Comparison of ENCODE assay signal across 1 cellular context in genomic region chr2:55419514-55420243, GRCh38.
TF ChIP-seq lines count a peak whose summit lies in the region.

Gene CCDC88A, minus strand, starts transcription at chr2:55419856. Its CDS starts 777 bp downstream, at chr2:55419079.

TF ChIP-seq in HepG2, 621 proteins besides CTCF, POLR2A, EP300 and RAD21 (continued from another document and continues in another):
- TF ChIP-seq BRCA1 (CRISPR knock-in tag; IDR thresholded peaks at IDR 0.05) (peak; percentile 79; the same call in 1 of the 2 replicates), XBP1 (CRISPR knock-in tag; IDR thresholded peaks at IDR 0.05) (no peak), ZBTB14 (CRISPR knock-in tag; IDR thresholded peaks at IDR 0.05) (peak; percentile 99), ZNF768 (CRISPR knock-in tag; IDR thresholded peaks at IDR 0.05) (peak; percentile 90), CBX1 (IDR thresholded peaks at IDR 0.05; ENCODE audit: low read depth) (peak; percentile 98), ZIK1 (CRISPR knock-in tag; IDR thresholded peaks at IDR 0.05; ENCODE audit: borderline replicate concordance, low read depth) (peak; percentile 94; the same call in 1 of the 2 replicates), ZNF567 (CRISPR knock-in tag; IDR thresholded peaks at IDR 0.05; ENCODE audit: borderline replicate concordance) (peak; percentile 89; the same call in 1 of the 2 replicates), ZNF33B (CRISPR knock-in tag; IDR thresholded peaks at IDR 0.05) (peak; percentile 84; the same call in 1 of the 2 replicates), GMEB1 (CRISPR knock-in tag; IDR thresholded peaks at IDR 0.05; ENCODE audit: borderline replicate concordance) (peak; percentile 86), CCAR2 (optimal IDR thresholded peaks at IDR 0.05; ENCODE audit: low read depth, low read length) (peak; percentile 97), ZNF784 (CRISPR knock-in tag; IDR thresholded peaks at IDR 0.05; ENCODE audit: borderline replicate concordance) (peak; percentile 96), ZNF562 (CRISPR knock-in tag; IDR thresholded peaks at IDR 0.05; ENCODE audit: borderline replicate concordance) (no peak), RFX3 (CRISPR knock-in tag; IDR thresholded peaks at IDR 0.05) (peak; percentile 19; the same call in 1 of the 2 replicates), SAP130 (CRISPR knock-in tag; IDR thresholded peaks at IDR 0.05; ENCODE audit: low read depth) (peak; percentile 96), ZBTB34 (CRISPR knock-in tag; IDR thresholded peaks at IDR 0.05) (peak; percentile 86), SETDB1 (CRISPR knock-in tag; IDR thresholded peaks at IDR 0.05; ENCODE audit: borderline replicate concordance) (no peak), ZBTB42 (CRISPR knock-in tag; IDR thresholded peaks at IDR 0.05) (peak; percentile 100), ZNF383 (CRISPR knock-in tag; IDR thresholded peaks at IDR 0.05; ENCODE audit: borderline replicate concordance) (no peak), ZFP41 (CRISPR knock-in tag; IDR thresholded peaks at IDR 0.05; ENCODE audit: borderline replicate concordance) (no peak), SMARCE1 (IDR thresholded peaks at IDR 0.05; ENCODE audit: borderline replicate concordance) (no peak), ZNF883 (CRISPR knock-in tag; IDR thresholded peaks at IDR 0.05; ENCODE audit: not compliant biosample characterization) (peak; percentile 96), ZNF574 (CRISPR knock-in tag; IDR thresholded peaks at IDR 0.05) (peak; percentile 95), HMGA1 (CRISPR knock-in tag; conservative IDR thresholded peaks at IDR 0.05) (no peak), CCDC6 (CRISPR knock-in tag; IDR thresholded peaks at IDR 0.05) (peak; percentile 99), IRF1 (CRISPR knock-in tag; IDR thresholded peaks at IDR 0.05; ENCODE audit: low read depth) (no peak), ARID5B (CRISPR knock-in tag; IDR thresholded peaks at IDR 0.05) (peak; percentile 96), SP5 (CRISPR knock-in tag; IDR thresholded peaks at IDR 0.05; ENCODE audit: borderline replicate concordance, low read depth) (peak; percentile 95), NR2F2 (IDR thresholded peaks at IDR 0.05; ENCODE audit: borderline replicate concordance, low read depth) (0 out of 2 replicates have a peak, but pooled peaks have one; percentile 21), ZSCAN5A (CRISPR knock-in tag; IDR thresholded peaks at IDR 0.05; ENCODE audit: borderline replicate concordance) (peak; percentile 97; the same call in 1 of the 2 replicates), ARHGAP35 (CRISPR knock-in tag; IDR thresholded peaks at IDR 0.05; ENCODE audit: borderline replicate concordance) (peak; percentile 96), ARNT (IDR thresholded peaks at IDR 0.05) (no peak), SP1 (IDR thresholded peaks at IDR 0.05) (no peak), SP1 (CRISPR knock-in tag; IDR thresholded peaks at IDR 0.05) (peak; percentile 98), ZNF503 (CRISPR knock-in tag; IDR thresholded peaks at IDR 0.05) (peak; percentile 77), ZNF614 (CRISPR knock-in tag; IDR thresholded peaks at IDR 0.05; ENCODE audit: borderline replicate concordance) (peak; percentile 97; the same call in 1 of the 2 replicates), ZSCAN20 (CRISPR knock-in tag; IDR thresholded peaks at IDR 0.05; ENCODE audit: borderline replicate concordance) (peak; percentile 95; the same call in 1 of the 2 replicates), ZNF362 (CRISPR knock-in tag; IDR thresholded peaks at IDR 0.05; ENCODE audit: borderline replicate concordance) (peak; percentile 71; the same call in 1 of the 2 replicates), ZGPAT (CRISPR knock-in tag; IDR thresholded peaks at IDR 0.05) (peak; percentile 99), FOXJ3 (CRISPR knock-in tag; IDR thresholded peaks at IDR 0.05; ENCODE audit: borderline replicate concordance) (peak; percentile 43; the same call in 1 of the 2 replicates), ZFP36L2 (CRISPR knock-in tag; IDR thresholded peaks at IDR 0.05) (peak; percentile 89; the same call in 1 of the 2 replicates)
